In genomic region chr18:58235001-58235436, GRCh38 we compare ENCODE assay signal across 16 cellular contexts.
DNase-seq lines count a peak whose midpoint lies in the region; ATAC-seq and TF ChIP-seq lines count a peak whose summit lies in the region.
"Had no signal": no experiment of that assay in that cellular context is flagged by ENCODE, and none has a peak within 500 bp of the region (broad histone marks: within the 10 kb centered on the region; RNA-seq: fewer than 3 reads in every experiment).

No MANE protein-coding gene starts in this region.

- peak in 1 of 2 donors; percentile 38 for TF ChIP-seq RAD21 in liver (IDR thresholded peaks at IDR 0.05)

- no peaks in the 10 kb centered on the region for H3K27me3 Mint-ChIP-seq in activated naive CD8-positive, alpha-beta T cell
- no peaks in the 10 kb centered on the region for H3K27me3 Mint-ChIP-seq in activated naive CD8-positive, alpha-beta T cell treated with anti-CD3 and anti-CD28 coated beads for 36 hours
- no peaks in the 10 kb centered on the region for H3K27me3 Mint-ChIP-seq in activated T-cell treated with anti-CD3 and anti-CD28 coated beads, Interleukin-2, amount 50 U/mL, for 24 hours

- H3K4me1 ChIP-seq in liver (ENCODE audit: control insufficient read depth in 4 of 4, insufficient read depth in 4 of 4, low read length in 3 of 4): peaks cover 8 to 40% (median 21%) of the 10 kb centered on the region in 4 donors
- H3K4me1 ChIP-seq: spleen had no signal

- no peak overlapping the region for H3K4me3 Mint-ChIP-seq in activated naive CD8-positive, alpha-beta T cell
- no peak overlapping the region for H3K4me3 Mint-ChIP-seq in activated naive CD8-positive, alpha-beta T cell treated with anti-CD3 and anti-CD28 coated beads for 36 hours
- no peak overlapping the region for H3K4me3 Mint-ChIP-seq in activated T-cell treated with anti-CD3 and anti-CD28 coated beads, Interleukin-2, amount 50 U/mL, for 24 hours
- H3K4me3 Mint-ChIP-seq: central memory CD8-positive, alpha-beta T cell had no signal

- no peak overlapping the region for H3K9ac ChIP-seq in liver (ENCODE audit: low read depth in 1 of 2, low read length in 2 of 2)

- no peak for DNase-seq in activated naive CD8-positive, alpha-beta T cell treated with anti-CD3 and anti-CD28 coated beads for 36 hours
- DNase-seq in SK-N-DZ (ENCODE audit: low spot score): no peak
- DNase-seq in GDM1 (lab: John Stamatoyannopoulos, UW): no peak
- no peak for DNase-seq in activated T-cell treated with anti-CD3 and anti-CD28 coated beads, Interleukin-2, amount 50 U/mL, for 24 hours
- DNase-seq: ACHN; activated naive CD4-positive, alpha-beta T cell treated with anti-CD3 and anti-CD28 coated beads, Interleukin-2, amount 50 U/mL, for 16 hours; left ventricle myocardium inferior; NCI-H1048; spleen had no signal

- no peaks in the 10 kb centered on the region for H3K9me3 ChIP-seq in liver (ENCODE audit: control insufficient read depth in 4 of 4, low read length in 3 of 4)
- H3K9me3 ChIP-seq: left ventricle myocardium inferior, spleen, suprapubic skin had no signal

- H3K27ac Mint-ChIP-seq in activated naive CD8-positive, alpha-beta T cell: peak overlapping the region; percentile 50
- no peak overlapping the region for H3K27ac Mint-ChIP-seq in activated naive CD8-positive, alpha-beta T cell treated with anti-CD3 and anti-CD28 coated beads for 36 hours
- no peak overlapping the region for H3K27ac Mint-ChIP-seq in activated T-cell treated with anti-CD3 and anti-CD28 coated beads, Interleukin-2, amount 50 U/mL, for 24 hours

- no peak overlapping the region for H3K4me3 ChIP-seq in liver (ENCODE audit: low read depth in 1 of 3, low read length in 3 of 3)
- H3K4me3 ChIP-seq: left ventricle myocardium inferior, spleen, suprapubic skin had no signal

- H3K27me3 ChIP-seq in liver (ENCODE audit: control insufficient read depth in 4 of 4, insufficient read depth in 4 of 4, low read length in 3 of 4): no peaks in the 10 kb centered on the region
- H3K27me3 ChIP-seq: spleen, suprapubic skin had no signal

- no peaks in the 10 kb centered on the region for H3K4me1 Mint-ChIP-seq in activated naive CD8-positive, alpha-beta T cell (ENCODE audit: low read depth)
- peaks cover 2% of the 10 kb centered on the region for H3K4me1 Mint-ChIP-seq in activated naive CD8-positive, alpha-beta T cell treated with anti-CD3 and anti-CD28 coated beads for 36 hours
- no peaks in the 10 kb centered on the region for H3K4me1 Mint-ChIP-seq in activated T-cell treated with anti-CD3 and anti-CD28 coated beads, Interleukin-2, amount 50 U/mL, for 24 hours (ENCODE audit: low read depth)
- H3K4me1 Mint-ChIP-seq: central memory CD8-positive, alpha-beta T cell had no signal

- H3K27ac ChIP-seq in VCaP (peak overlapping the region; percentile 92), liver (ENCODE audit: low read depth in 1 of 2, low read length in 2 of 2) (peak overlapping the region; percentile 4 to 11)
- H3K27ac ChIP-seq: left ventricle myocardium inferior, spleen, suprapubic skin had no signal

- H3K36me3 Mint-ChIP-seq in activated naive CD8-positive, alpha-beta T cell: no peaks in the 10 kb centered on the region
- H3K36me3 Mint-ChIP-seq in activated naive CD8-positive, alpha-beta T cell treated with anti-CD3 and anti-CD28 coated beads for 36 hours: no peaks in the 10 kb centered on the region
- H3K36me3 Mint-ChIP-seq in activated T-cell treated with anti-CD3 and anti-CD28 coated beads, Interleukin-2, amount 50 U/mL, for 24 hours (ENCODE audit: low read depth): no peaks in the 10 kb centered on the region

- ATAC-seq in HG03095 (IDR thresholded peaks at IDR 0.05; ENCODE audit: unreplicated experiment): no peak
- ATAC-seq: SK-N-SH treated with all-trans-retinoic acid at 6 μM for 48 hours had no signal

- 35% methylated on average over 9 of the region's 9 CpGs for WGBS in liver

- no peaks in the 10 kb centered on the region for H3K9me3 Mint-ChIP-seq in activated naive CD8-positive, alpha-beta T cell (ENCODE audit: low read depth)
- peaks cover 4% of the 10 kb centered on the region for H3K9me3 Mint-ChIP-seq in activated naive CD8-positive, alpha-beta T cell treated with anti-CD3 and anti-CD28 coated beads for 36 hours
- H3K9me3 Mint-ChIP-seq in activated T-cell treated with anti-CD3 and anti-CD28 coated beads, Interleukin-2, amount 50 U/mL, for 24 hours: no peaks in the 10 kb centered on the region
- H3K9me3 Mint-ChIP-seq: central memory CD8-positive, alpha-beta T cell had no signal

- no peaks in the 10 kb centered on the region for H3K36me3 ChIP-seq in liver (ENCODE audit: control insufficient read depth in 4 of 4, insufficient read depth in 3 of 4, low read depth in 1 of 4, low read length in 3 of 4)
- H3K36me3 ChIP-seq: left ventricle myocardium inferior, spleen, suprapubic skin had no signal

- TF ChIP-seq CTCF in VCaP (conservative IDR thresholded peaks at IDR 0.05): peak; percentile 14; the same call in 1 of the 2 replicates
- no peak for TF ChIP-seq CTCF in liver (IDR thresholded peaks at IDR 0.05; ENCODE audit: low read depth, low read length, missing input control)

TF ChIP-seq in liver, 16 proteins besides CTCF, POLR2A, EP300 and RAD21:
- no peak for TF ChIP-seq EGR1 (IDR thresholded peaks at IDR 0.05; ENCODE audit: low read depth in 2 of 2)
- no peak for TF ChIP-seq NR2F2 (IDR thresholded peaks at IDR 0.05)
- TF ChIP-seq ATF3 (IDR thresholded peaks at IDR 0.05): no peak
- TF ChIP-seq YY1 (IDR thresholded peaks at IDR 0.05): peak; percentile 31
- TF ChIP-seq SP1 (IDR thresholded peaks at IDR 0.05): peak; percentile 65
- TF ChIP-seq GABPA (IDR thresholded peaks at IDR 0.05 in 1 of 2, conservative IDR thresholded peaks at IDR 0.05 in 1 of 2): no peak
- TF ChIP-seq HNF4G (IDR thresholded peaks at IDR 0.05): no peak
- TF ChIP-seq RXRA (IDR thresholded peaks at IDR 0.05): peak in 1 of 2 donors; percentile 70
- TF ChIP-seq TAF1 (conservative IDR thresholded peaks at IDR 0.05): no peak
- peak; percentile 62 to 76 for TF ChIP-seq HNF4A (conservative IDR thresholded peaks at IDR 0.05)
- TF ChIP-seq, protein P1, sequence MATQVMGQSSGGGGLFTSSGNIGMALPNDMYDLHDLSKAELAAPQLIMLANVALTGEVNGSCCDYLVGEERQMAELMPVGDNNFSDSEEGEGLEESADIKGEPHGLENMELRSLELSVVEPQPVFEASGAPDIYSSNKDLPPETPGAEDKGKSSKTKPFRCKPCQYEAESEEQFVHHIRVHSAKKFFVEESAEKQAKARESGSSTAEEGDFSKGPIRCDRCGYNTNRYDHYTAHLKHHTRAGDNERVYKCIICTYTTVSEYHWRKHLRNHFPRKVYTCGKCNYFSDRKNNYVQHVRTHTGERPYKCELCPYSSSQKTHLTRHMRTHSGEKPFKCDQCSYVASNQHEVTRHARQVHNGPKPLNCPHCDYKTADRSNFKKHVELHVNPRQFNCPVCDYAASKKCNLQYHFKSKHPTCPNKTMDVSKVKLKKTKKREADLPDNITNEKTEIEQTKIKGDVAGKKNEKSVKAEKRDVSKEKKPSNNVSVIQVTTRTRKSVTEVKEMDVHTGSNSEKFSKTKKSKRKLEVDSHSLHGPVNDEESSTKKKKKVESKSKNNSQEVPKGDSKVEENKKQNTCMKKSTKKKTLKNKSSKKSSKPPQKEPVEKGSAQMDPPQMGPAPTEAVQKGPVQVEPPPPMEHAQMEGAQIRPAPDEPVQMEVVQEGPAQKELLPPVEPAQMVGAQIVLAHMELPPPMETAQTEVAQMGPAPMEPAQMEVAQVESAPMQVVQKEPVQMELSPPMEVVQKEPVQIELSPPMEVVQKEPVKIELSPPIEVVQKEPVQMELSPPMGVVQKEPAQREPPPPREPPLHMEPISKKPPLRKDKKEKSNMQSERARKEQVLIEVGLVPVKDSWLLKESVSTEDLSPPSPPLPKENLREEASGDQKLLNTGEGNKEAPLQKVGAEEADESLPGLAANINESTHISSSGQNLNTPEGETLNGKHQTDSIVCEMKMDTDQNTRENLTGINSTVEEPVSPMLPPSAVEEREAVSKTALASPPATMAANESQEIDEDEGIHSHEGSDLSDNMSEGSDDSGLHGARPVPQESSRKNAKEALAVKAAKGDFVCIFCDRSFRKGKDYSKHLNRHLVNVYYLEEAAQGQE (IDR thresholded peaks at IDR 0.05): no peak
- TF ChIP-seq FOXA1 (IDR thresholded peaks at IDR 0.05): no peak
- TF ChIP-seq FOXA2 (IDR thresholded peaks at IDR 0.05): no peak
- TF ChIP-seq, protein P2, sequence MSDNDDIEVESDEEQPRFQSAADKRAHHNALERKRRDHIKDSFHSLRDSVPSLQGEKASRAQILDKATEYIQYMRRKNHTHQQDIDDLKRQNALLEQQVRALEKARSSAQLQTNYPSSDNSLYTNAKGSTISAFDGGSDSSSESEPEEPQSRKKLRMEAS (IDR thresholded peaks at IDR 0.05): no peak
- no peak for TF ChIP-seq JUND (IDR thresholded peaks at IDR 0.05)
- TF ChIP-seq ZBTB33 (IDR thresholded peaks at IDR 0.05): no peak
TF ChIP-seq in liver: peak in this region for 4.
